Comparison of ENCODE assay signal across 11 cellular contexts in genomic region chr11:44818110-44818509, GRCh38.
"Had no signal": no experiment of that assay in that cellular context is flagged by ENCODE, and none has a peak within 500 bp of the region (broad histone marks: within the 10 kb centered on the region; RNA-seq: fewer than 3 reads in every experiment).

No MANE protein-coding gene starts in this region.

- H3K4me3 ChIP-seq: transverse colon had no signal

- H3K36me3 ChIP-seq: transverse colon had no signal

- H3K27ac ChIP-seq: transverse colon had no signal

- DNase-seq: activated CD4-positive, alpha-beta T cell treated with anti-CD3 and anti-CD28 coated beads for 1 hour; activated CD4-positive, alpha-beta T cell treated with anti-CD3 and anti-CD28 coated beads, Interleukin-2, amount 50 U/mL, for 4 hours; activated naive CD4-positive, alpha-beta T cell treated with Interleukin-2 at 50 U/mL for 16 hours; activated T-cell treated with anti-CD3 and anti-CD28 coated beads for 4 hours; anterior cingulate cortex; glutamatergic neuron; immature natural killer cell; occipital lobe; SHP77 treated with DMSO at 0.1 percent for 48 hours; substantia nigra; transverse colon had no signal

- H3K9me3 ChIP-seq: transverse colon had no signal

- H3K27me3 ChIP-seq: transverse colon had no signal
